Comparison of ENCODE assay signal across 30 cellular contexts in genomic region chr1:150261367-150261766, GRCh38. TPM values are rescaled to one million over a fixed set of nuclear protein-coding genes. Genes with fewer than 3 reads are reported as not detected.
DNase-seq lines count a peak whose midpoint lies in the region; ATAC-seq, FAIRE-seq and TF ChIP-seq lines count a peak whose summit lies in the region.
"Had no signal": no experiment of that assay in that cellular context is flagged by ENCODE, and none has a peak within 500 bp of the region (broad histone marks: within the 10 kb centered on the region; RNA-seq: fewer than 3 reads in every experiment).

No MANE protein-coding gene starts in this region.

- H3K4me1 ChIP-seq in right lobe of liver (peaks cover 0 to 49% (median 20%) of the 10 kb centered on the region in 4 donors), HepG2 (ENCODE audit: insufficient read depth, low read length) (peaks cover 41% of the 10 kb centered on the region), heart left ventricle (peaks cover 0 to 28% (median 9%) of the 10 kb centered on the region in 12 donors)

- no peaks in the 10 kb centered on the region for H3K79me2 ChIP-seq in HepG2 (ENCODE audit: insufficient read depth, low read length)

- in situ Hi-C loops in HepG2 (cut with HindIII; ENCODE audit: extremely low pct_ligation_motif_present, low pct_unique_long_range_greater_than_20kb): no loop called here

- TF ChIP-seq EP300 in HepG2 (IDR thresholded peaks at IDR 0.05; ENCODE audit: low read depth in 2 of 2, low read length in 2 of 2) (no peak), HepG2 (CRISPR knock-in tag; IDR thresholded peaks at IDR 0.05; ENCODE audit: borderline replicate concordance) (no peak)

- WGBS in right lobe of liver (ENCODE audit: insufficient coverage, low coverage, low lambda C conversion rate, missing lambda C conversion rate): no CpG with 5 or more reads among the region's 6 CpGs
- WGBS in HepG2 (ENCODE audit: low lambda C conversion rate): 95% methylated on average over 6 of the region's 6 CpGs
- WGBS in heart left ventricle, 4 donors: 77 to 90% (median 89%) methylated on average over 5 to 6 of the region's 6 CpGs

- peak; percentile 39 to 69 (median 67) for DNase-seq in right lobe of liver
- DNase-seq in HepG2 (ENCODE audit: low spot score): no peak
- DNase-seq in WTC11 (ENCODE audit: low spot score): no peak
- no peak for DNase-seq in neural crest cell (ENCODE audit: low read depth, low spot score)
- no peak for DNase-seq in HCEC 1CT
- no peak for DNase-seq in heart left ventricle
- DNase-seq: 8988T, ACHN, BE2C, DMS53, GM23248, H7, KBM-7, MV-4-11, NCI-H1105, NCI-H1436 treated with DMSO at 0.1 percent for 48 hours, NCI-H187 treated with DMSO at 0.1 percent for 48 hours, NCI-H2171 treated with DMSO at 0.1 percent for 48 hours, NCI-H345, NCI-H524, NCI-H774, Right ventricle myocardium superior had no signal

- FAIRE-seq in HepG2 (lab: Jason Lieb, UNC): no peak
- FAIRE-seq: D721Med had no signal

- H3K27ac Mint-ChIP-seq in WTC11 (peak overlapping the region; percentile 93; the same call in 1 of the 2 replicates), neural crest cell (ENCODE audit: unreplicated experiment) (no peak overlapping the region)

- no peak for TF ChIP-seq CTCF in right lobe of liver (IDR thresholded peaks at IDR 0.05)
- no peak for TF ChIP-seq CTCF in HepG2 (CRISPR knock-in tag; IDR thresholded peaks at IDR 0.05)
- TF ChIP-seq CTCF in WTC11 (IDR thresholded peaks at IDR 0.05): no peak
- TF ChIP-seq CTCF in neural crest cell (conservative IDR thresholded peaks at IDR 0.05): no peak
- no peak for TF ChIP-seq CTCF in heart left ventricle (IDR thresholded peaks at IDR 0.05)

- H3K9me3 Mint-ChIP-seq in WTC11 (no peaks in the 10 kb centered on the region), neural crest cell (no peaks in the 10 kb centered on the region)

- H3K27ac ChIP-seq in right lobe of liver (peak overlapping the region in 1 of 3 donors; percentile 88), HepG2 (ENCODE audit: extremely low read length, insufficient read depth, low read length) (no peak overlapping the region), heart left ventricle (no peak overlapping the region)
- H3K27ac ChIP-seq: GM23248, SJSA1 had no signal

- H3K27me3 ChIP-seq in right lobe of liver: no peaks in the 10 kb centered on the region
- H3K27me3 ChIP-seq in HepG2 (ENCODE audit: control insufficient read depth in 1 of 2, insufficient read depth in 2 of 2, low read length in 2 of 2): no peaks in the 10 kb centered on the region; a peak in 1 of 5 replicates
- peaks cover 0 to 22% (median 0%) of the 10 kb centered on the region in 9 donors for H3K27me3 ChIP-seq in heart left ventricle
- H3K27me3 ChIP-seq: BE2C, SJSA1 had no signal

- CTCF ChIA-PET in HepG2 (lab: Yijun Ruan, JAX; ENCODE audit: low intra/inter-chr PET ratio, low total read pairs) (no interaction called here), WTC11 (lab: Charles Lee) (interaction anchor here (1.9 kb wide), 1 partner anchor 11 kb away, joined by 17 read pairs; the partner anchor contains the start of gene C1orf54)

- H3K4me2 ChIP-seq in HepG2 (ENCODE audit: low read depth, low read length): no peak overlapping the region

- no peak for TF ChIP-seq POLR2A in right lobe of liver (IDR thresholded peaks at IDR 0.05)
- TF ChIP-seq POLR2A in HepG2 (IDR thresholded peaks at IDR 0.05; ENCODE audit: insufficient read depth in 1 of 2, low read depth in 2 of 2, low read length in 2 of 2): no peak
- TF ChIP-seq POLR2A in heart left ventricle (IDR thresholded peaks at IDR 0.05): no peak

- no peaks in the 10 kb centered on the region for H4K20me1 ChIP-seq in HepG2 (ENCODE audit: insufficient read depth, low read length)

- H3K9me3 ChIP-seq in right lobe of liver: no peaks in the 10 kb centered on the region
- H3K9me3 ChIP-seq in HepG2 (ENCODE audit: low read length): no peaks in the 10 kb centered on the region
- no peaks in the 10 kb centered on the region for H3K9me3 ChIP-seq in heart left ventricle
- H3K9me3 ChIP-seq: BE2C, SJSA1 had no signal

- peaks cover 0 to 23% (median 4%) of the 10 kb centered on the region in 4 donors for H3K36me3 ChIP-seq in right lobe of liver
- peaks cover 5 to 15% of the 10 kb centered on the region in 2 experiments; a peak in 4 of 5 replicates for H3K36me3 ChIP-seq in HepG2 (replicated peaks in 1 of 2; ENCODE audit: control insufficient read depth in 1 of 2, insufficient read depth in 2 of 2, low read length in 2 of 2)
- H3K36me3 ChIP-seq in heart left ventricle: peaks cover 0 to 29% (median 24%) of the 10 kb centered on the region in 9 donors

- H2AFZ ChIP-seq in HepG2 (ENCODE audit: low read length): no peak overlapping the region
- H2AFZ ChIP-seq: GM23248 had no signal

- intact Hi-C loops in right lobe of liver (cut with DNase I): no loop called here
- intact Hi-C loops in HepG2 (cut with micrococcal nuclease; ENCODE audit: unreplicated experiment): no loop called here
- intact Hi-C loops in heart left ventricle (cut with DNase I): no loop called here

- no peak overlapping the region for H3K9ac ChIP-seq in HepG2 (ENCODE audit: insufficient read depth, low read depth, low read length)
- H3K9ac ChIP-seq: GM23248 had no signal

- H3K27me3 Mint-ChIP-seq in WTC11 (ENCODE audit: low read depth): no peaks in the 10 kb centered on the region
- H3K27me3 Mint-ChIP-seq in neural crest cell (ENCODE audit: low read depth): no peaks in the 10 kb centered on the region

- peaks cover 41% of the 10 kb centered on the region for H3K36me3 Mint-ChIP-seq in WTC11
- H3K36me3 Mint-ChIP-seq in neural crest cell (ENCODE audit: low read depth): no peaks in the 10 kb centered on the region

- BruUV-seq in HepG2 (replicated peaks; lab: Mats Ljungman, UMichigan): no TSS peak

- H3K4me3 Mint-ChIP-seq in WTC11 (peak overlapping the region; percentile 32; the same call in 1 of the 2 replicates), neural crest cell (peak overlapping the region; percentile 72)

- H3K4me3 ChIP-seq in right lobe of liver (no peak overlapping the region), HepG2 (replicated peaks in 1 of 3; ENCODE audit: insufficient read depth in 1 of 3, low read depth in 2 of 3, low read length in 3 of 3) (no peak overlapping the region), heart left ventricle (no peak overlapping the region)
- H3K4me3 ChIP-seq: GM23248, SJSA1 had no signal

- no peak for ATAC-seq in right lobe of liver
- no peak for ATAC-seq in HepG2
- no peak for ATAC-seq in WTC11
- no peak for ATAC-seq in heart left ventricle
- ATAC-seq in HG03095 (IDR thresholded peaks at IDR 0.05; ENCODE audit: unreplicated experiment): no peak
- ATAC-seq in HG03039 (IDR thresholded peaks at IDR 0.05; ENCODE audit: unreplicated experiment): no peak

- TF ChIP-seq RAD21 in HepG2 (CRISPR knock-in tag; IDR thresholded peaks at IDR 0.05): no peak

- POLR2A ChIA-PET in HepG2 (lab: Yijun Ruan, JAX): no interaction called here
- POLR2A ChIA-PET in WTC11 (lab: Charles Lee): no interaction called here

- H3K4me1 Mint-ChIP-seq in WTC11 (peaks cover 34% of the 10 kb centered on the region), neural crest cell (peaks cover 45% of the 10 kb centered on the region)

RNA-seq across cellular contexts. Expression of gene CA14, which starts 3.8 kb away (rescaled TPM):
- 1 to 10 TPM in 2 of 6 experiments, under 1 TPM in 3, not detected in 1; 0.20 to 4.8 (median 0.56) TPM for total RNA-seq in right lobe of liver
- total RNA-seq in HepG2 (2016; rRNA removed; fragmentation: Illumina TruSeq; extraction: Trizol): 0.94 and 2.4 TPM in 2 replicates
- 0.40 and 0.71 TPM in 2 replicates for total RNA-seq in HepG2 (2016; cell fraction: cytosol; rRNA removed; fragmentation: Illumina TruSeq; extraction: Trizol; ENCODE audit: low read depth)
- total RNA-seq in HepG2 (2016; cell fraction: insoluble cytoplasmic fraction; rRNA removed; fragmentation: Illumina TruSeq; extraction: Trizol): 1.3 and 2.5 TPM in 2 replicates
- total RNA-seq in HepG2 (2016; cell fraction: membrane; rRNA removed; fragmentation: Illumina TruSeq; extraction: Trizol): 1.1 and 1.3 TPM in 2 replicates
- total RNA-seq in HepG2 (2016; cell fraction: nucleus; rRNA removed; fragmentation: Illumina TruSeq; extraction: Trizol): 1.7 and 1.9 TPM in 2 replicates
- polyA plus RNA-seq in HepG2 (2011; rRNA removed): 7.7 and 8.5 TPM in 2 replicates
- 6.6 and 7.2 TPM in 2 replicates for polyA plus RNA-seq in HepG2 (2011; cell fraction: cytosol; rRNA removed)
- 3.9 and 4.1 TPM in 2 replicates for polyA plus RNA-seq in HepG2 (2011; cell fraction: nucleus; rRNA removed)
- 4.9 and 9.1 TPM in 2 replicates for polyA plus RNA-seq in HepG2 (2012)
- polyA plus RNA-seq in HepG2 (2016; cell fraction: cytosol; fragmentation: Illumina TruSeq; extraction: Trizol; ENCODE audit: low read depth): 0.57 and 0.61 TPM in 2 replicates
- 1.4 and 2.0 TPM in 2 replicates for polyA plus RNA-seq in HepG2 (2016; cell fraction: insoluble cytoplasmic fraction; fragmentation: Illumina TruSeq; extraction: Trizol; ENCODE audit: low read depth)
- polyA plus RNA-seq in HepG2 (2016; cell fraction: membrane; fragmentation: Illumina TruSeq; extraction: Trizol; ENCODE audit: low read depth): 0.98 and 1.3 TPM in 2 replicates
- 5.9 and 6.9 TPM in 2 replicates for polyA plus RNA-seq in HepG2 (2016; cell fraction: nucleus; fragmentation: Illumina TruSeq; extraction: Trizol; ENCODE audit: insufficient read depth, low read depth)
- 0.87 and 5.2 TPM in 2 replicates for polyA minus RNA-seq in HepG2 (2011; rRNA and poly(A)+ RNA removed; ENCODE audit: low replicate concordance)
- polyA minus RNA-seq in HepG2 (2011; cell fraction: cytosol; rRNA and poly(A)+ RNA removed): 1.5 and 2.9 TPM in 2 replicates
- 2.0 and 2.1 TPM in 2 replicates for polyA minus RNA-seq in HepG2 (2011; cell fraction: nucleus; rRNA and poly(A)+ RNA removed)
- 35.3 to 46.9 TPM (median 45.0 TPM) in 3 replicates for total RNA-seq in WTC11 (2021)
- 28.9 and 31.9 TPM in 2 replicates for total RNA-seq in neural crest cell
- 10 to 100 TPM in 1 of 9 donors, 1 to 10 TPM in 7, under 1 TPM in 1; 0.56 to 16.5 (median 4.2) TPM for total RNA-seq in heart left ventricle
- 10 to 100 TPM in 1 of 2 donors, 1 to 10 TPM in 1; 3.1 to 22.2 TPM for polyA plus RNA-seq in heart left ventricle
- total RNA-seq: Daoy, GM23248, HT1080, LHCN-M2, RPMI7951, SJSA1 had no signal
- polyA plus RNA-seq: GM23248 had no signal

RNA-seq across cellular contexts. Expression of gene APH1A, which starts 7.4 kb away (rescaled TPM):
- 10 to 100 TPM; 61.2 to 92.0 (median 81.1) TPM for total RNA-seq in right lobe of liver
- total RNA-seq in HepG2 (2016; rRNA removed; fragmentation: Illumina TruSeq; extraction: Trizol): 87.1 and 130 TPM in 2 replicates
- total RNA-seq in HepG2 (2016; cell fraction: cytosol; rRNA removed; fragmentation: Illumina TruSeq; extraction: Trizol; ENCODE audit: low read depth): 211 and 212 TPM in 2 replicates
- total RNA-seq in HepG2 (2016; cell fraction: insoluble cytoplasmic fraction; rRNA removed; fragmentation: Illumina TruSeq; extraction: Trizol): 82.3 and 135 TPM in 2 replicates
- total RNA-seq in HepG2 (2016; cell fraction: membrane; rRNA removed; fragmentation: Illumina TruSeq; extraction: Trizol): 328 and 336 TPM in 2 replicates
- total RNA-seq in HepG2 (2016; cell fraction: nucleus; rRNA removed; fragmentation: Illumina TruSeq; extraction: Trizol): 62.9 and 69.3 TPM in 2 replicates
- polyA plus RNA-seq in HepG2 (2011; rRNA removed): 114 and 128 TPM in 2 replicates
- polyA plus RNA-seq in HepG2 (2011; cell fraction: cytosol; rRNA removed): 147 and 155 TPM in 2 replicates
- polyA plus RNA-seq in HepG2 (2011; cell fraction: nucleus; rRNA removed): 66.3 and 72.5 TPM in 2 replicates
- polyA plus RNA-seq in HepG2 (2012): 64.3 and 72.9 TPM in 2 replicates
- polyA plus RNA-seq in HepG2 (2016; cell fraction: cytosol; fragmentation: Illumina TruSeq; extraction: Trizol; ENCODE audit: low read depth): 233 and 246 TPM in 2 replicates
- 88.7 and 93.9 TPM in 2 replicates for polyA plus RNA-seq in HepG2 (2016; cell fraction: insoluble cytoplasmic fraction; fragmentation: Illumina TruSeq; extraction: Trizol; ENCODE audit: low read depth)
- polyA plus RNA-seq in HepG2 (2016; cell fraction: membrane; fragmentation: Illumina TruSeq; extraction: Trizol; ENCODE audit: low read depth): 303 and 317 TPM in 2 replicates
- polyA plus RNA-seq in HepG2 (2016; cell fraction: nucleus; fragmentation: Illumina TruSeq; extraction: Trizol; ENCODE audit: insufficient read depth, low read depth): 98.2 and 104 TPM in 2 replicates
- 192 and 286 TPM in 2 replicates for polyA minus RNA-seq in HepG2 (2011; rRNA and poly(A)+ RNA removed; ENCODE audit: low replicate concordance)
- 48.6 and 50.4 TPM in 2 replicates for polyA minus RNA-seq in HepG2 (2011; cell fraction: cytosol; rRNA and poly(A)+ RNA removed)
- 43.1 and 56.2 TPM in 2 replicates for polyA minus RNA-seq in HepG2 (2011; cell fraction: nucleus; rRNA and poly(A)+ RNA removed)
- 110 to 120 TPM (median 113 TPM) in 3 replicates for total RNA-seq in WTC11 (2021)
- 142 and 145 TPM in 2 replicates for total RNA-seq in neural crest cell
- total RNA-seq in heart left ventricle: 100 to 1,000 TPM in 1 of 9 donors, 10 to 100 TPM in 8; 50.1 to 102 (median 59.8) TPM
- polyA plus RNA-seq in heart left ventricle: 10 to 100 TPM; 53.9 to 97.8 TPM

RNA-seq across cellular contexts. Expression of gene C1orf54, which starts 11.2 kb away (rescaled TPM):
- total RNA-seq in right lobe of liver (1 to 10 TPM in 5 of 6 experiments, not detected in 1; 1.7 to 5.7 (median 3.8) TPM), HepG2 (2016; rRNA removed; fragmentation: Illumina TruSeq; extraction: Trizol) (0.28 and 0.35 TPM in 2 replicates), WTC11 (2021) (10.3 to 19.0 TPM (median 18.0 TPM) in 3 replicates), neural crest cell (15.0 and 16.1 TPM in 2 replicates), heart left ventricle (10 to 100 TPM in 6 of 9 donors, 1 to 10 TPM in 3; 5.0 to 30.5 (median 10.7) TPM)
- 0.71 TPM in 1 of 2 replicates, not detected in the other for total RNA-seq in HepG2 (2016; cell fraction: cytosol; rRNA removed; fragmentation: Illumina TruSeq; extraction: Trizol; ENCODE audit: low read depth)
- total RNA-seq in HepG2 (2016; cell fraction: insoluble cytoplasmic fraction; rRNA removed; fragmentation: Illumina TruSeq; extraction: Trizol): 0.26 TPM in 1 of 2 replicates, not detected in the other
- 0.53 and 0.86 TPM in 2 replicates for total RNA-seq in HepG2 (2016; cell fraction: membrane; rRNA removed; fragmentation: Illumina TruSeq; extraction: Trizol)
- 0.53 TPM in 1 of 2 replicates, not detected in the other for total RNA-seq in HepG2 (2016; cell fraction: nucleus; rRNA removed; fragmentation: Illumina TruSeq; extraction: Trizol)
- polyA plus RNA-seq in HepG2 (2011; rRNA removed) (0.27 and 0.44 TPM in 2 replicates), heart left ventricle (10 to 100 TPM; 18.5 to 20.9 TPM)
- polyA plus RNA-seq in HepG2 (2011; cell fraction: cytosol; rRNA removed): 0.09 and 0.18 TPM in 2 replicates
- polyA plus RNA-seq in HepG2 (2011; cell fraction: nucleus; rRNA removed): 1.00 and 1.1 TPM in 2 replicates
- polyA plus RNA-seq in HepG2 (2012): 0.60 and 0.94 TPM in 2 replicates
- not detected in 2 replicates for polyA plus RNA-seq in HepG2 (2016; cell fraction: cytosol; fragmentation: Illumina TruSeq; extraction: Trizol; ENCODE audit: low read depth)
- not detected in 2 replicates for polyA plus RNA-seq in HepG2 (2016; cell fraction: insoluble cytoplasmic fraction; fragmentation: Illumina TruSeq; extraction: Trizol; ENCODE audit: low read depth)
- 0.60 TPM in 1 of 2 replicates, not detected in the other for polyA plus RNA-seq in HepG2 (2016; cell fraction: membrane; fragmentation: Illumina TruSeq; extraction: Trizol; ENCODE audit: low read depth)
- 1.0 and 1.3 TPM in 2 replicates for polyA plus RNA-seq in HepG2 (2016; cell fraction: nucleus; fragmentation: Illumina TruSeq; extraction: Trizol; ENCODE audit: insufficient read depth, low read depth)
- polyA minus RNA-seq in HepG2 (2011; rRNA and poly(A)+ RNA removed; ENCODE audit: low replicate concordance): 0.30 TPM in 1 of 2 replicates, not detected in the other
- polyA minus RNA-seq in HepG2 (2011; cell fraction: cytosol; rRNA and poly(A)+ RNA removed): not detected in 2 replicates
- polyA minus RNA-seq in HepG2 (2011; cell fraction: nucleus; rRNA and poly(A)+ RNA removed): 0.39 TPM in 1 of 2 replicates, not detected in the other

RNA-seq across cellular contexts. Expression of gene CIART, which starts 21.0 kb away (rescaled TPM):
- total RNA-seq in right lobe of liver (1 to 10 TPM; 2.0 to 8.4 (median 4.4) TPM), HepG2 (2016; rRNA removed; fragmentation: Illumina TruSeq; extraction: Trizol) (not detected in 2 replicates), WTC11 (2021) (7.8 to 10.5 TPM (median 8.1 TPM) in 3 replicates), neural crest cell (3.7 and 5.0 TPM in 2 replicates), heart left ventricle (10 to 100 TPM in 4 of 9 donors, 1 to 10 TPM in 5; 2.3 to 23.9 (median 7.1) TPM)
- not detected in 2 replicates for total RNA-seq in HepG2 (2016; cell fraction: cytosol; rRNA removed; fragmentation: Illumina TruSeq; extraction: Trizol; ENCODE audit: low read depth)
- total RNA-seq in HepG2 (2016; cell fraction: insoluble cytoplasmic fraction; rRNA removed; fragmentation: Illumina TruSeq; extraction: Trizol): 0.09 TPM in 1 of 2 replicates, not detected in the other
- total RNA-seq in HepG2 (2016; cell fraction: membrane; rRNA removed; fragmentation: Illumina TruSeq; extraction: Trizol): not detected in 2 replicates
- total RNA-seq in HepG2 (2016; cell fraction: nucleus; rRNA removed; fragmentation: Illumina TruSeq; extraction: Trizol): not detected in 2 replicates
- polyA plus RNA-seq in HepG2 (2011; rRNA removed) (0.48 and 0.58 TPM in 2 replicates), heart left ventricle (10 to 100 TPM in 1 of 2 donors, 1 to 10 TPM in 1; 4.1 to 15.0 TPM)
- polyA plus RNA-seq in HepG2 (2011; cell fraction: cytosol; rRNA removed): 0.12 and 0.26 TPM in 2 replicates
- polyA plus RNA-seq in HepG2 (2011; cell fraction: nucleus; rRNA removed): 1.6 and 2.1 TPM in 2 replicates
- 0.39 and 0.40 TPM in 2 replicates for polyA plus RNA-seq in HepG2 (2012)
- not detected in 2 replicates for polyA plus RNA-seq in HepG2 (2016; cell fraction: cytosol; fragmentation: Illumina TruSeq; extraction: Trizol; ENCODE audit: low read depth)
- polyA plus RNA-seq in HepG2 (2016; cell fraction: insoluble cytoplasmic fraction; fragmentation: Illumina TruSeq; extraction: Trizol; ENCODE audit: low read depth): not detected in 2 replicates
- polyA plus RNA-seq in HepG2 (2016; cell fraction: membrane; fragmentation: Illumina TruSeq; extraction: Trizol; ENCODE audit: low read depth): not detected in 2 replicates
- 0.86 and 1.5 TPM in 2 replicates for polyA plus RNA-seq in HepG2 (2016; cell fraction: nucleus; fragmentation: Illumina TruSeq; extraction: Trizol; ENCODE audit: insufficient read depth, low read depth)
- 1.0 TPM in 2 replicates for polyA minus RNA-seq in HepG2 (2011; rRNA and poly(A)+ RNA removed; ENCODE audit: low replicate concordance)
- polyA minus RNA-seq in HepG2 (2011; cell fraction: cytosol; rRNA and poly(A)+ RNA removed): not detected in 2 replicates
- not detected in 2 replicates for polyA minus RNA-seq in HepG2 (2011; cell fraction: nucleus; rRNA and poly(A)+ RNA removed)
- total RNA-seq: Daoy had no signal

RNA-seq across cellular contexts. Expression of gene ANP32E, which starts 25.5 kb away (rescaled TPM):
- total RNA-seq in right lobe of liver: 10 to 100 TPM in 3 of 6 experiments, 1 to 10 TPM in 3; 9.3 to 16.3 (median 11.0) TPM
- 53.0 and 88.5 TPM in 2 replicates for total RNA-seq in HepG2 (2016; rRNA removed; fragmentation: Illumina TruSeq; extraction: Trizol)
- total RNA-seq in HepG2 (2016; cell fraction: cytosol; rRNA removed; fragmentation: Illumina TruSeq; extraction: Trizol; ENCODE audit: low read depth): 3.4 and 3.8 TPM in 2 replicates
- 53.3 and 87.6 TPM in 2 replicates for total RNA-seq in HepG2 (2016; cell fraction: insoluble cytoplasmic fraction; rRNA removed; fragmentation: Illumina TruSeq; extraction: Trizol)
- total RNA-seq in HepG2 (2016; cell fraction: membrane; rRNA removed; fragmentation: Illumina TruSeq; extraction: Trizol): 13.6 and 13.8 TPM in 2 replicates
- total RNA-seq in HepG2 (2016; cell fraction: nucleus; rRNA removed; fragmentation: Illumina TruSeq; extraction: Trizol): 23.8 and 24.4 TPM in 2 replicates
- 6.9 and 10.3 TPM in 2 replicates for polyA plus RNA-seq in HepG2 (2011; rRNA removed)
- polyA plus RNA-seq in HepG2 (2011; cell fraction: cytosol; rRNA removed): 3.2 and 4.9 TPM in 2 replicates
- 1.3 and 2.4 TPM in 2 replicates for polyA plus RNA-seq in HepG2 (2011; cell fraction: nucleus; rRNA removed)
- 24.0 and 36.0 TPM in 2 replicates for polyA plus RNA-seq in HepG2 (2012)
- 2.5 and 2.8 TPM in 2 replicates for polyA plus RNA-seq in HepG2 (2016; cell fraction: cytosol; fragmentation: Illumina TruSeq; extraction: Trizol; ENCODE audit: low read depth)
- 111 and 123 TPM in 2 replicates for polyA plus RNA-seq in HepG2 (2016; cell fraction: insoluble cytoplasmic fraction; fragmentation: Illumina TruSeq; extraction: Trizol; ENCODE audit: low read depth)
- polyA plus RNA-seq in HepG2 (2016; cell fraction: membrane; fragmentation: Illumina TruSeq; extraction: Trizol; ENCODE audit: low read depth): 10.9 and 11.3 TPM in 2 replicates
- polyA plus RNA-seq in HepG2 (2016; cell fraction: nucleus; fragmentation: Illumina TruSeq; extraction: Trizol; ENCODE audit: insufficient read depth, low read depth): 46.5 and 46.7 TPM in 2 replicates
- 10.8 and 35.5 TPM in 2 replicates for polyA minus RNA-seq in HepG2 (2011; rRNA and poly(A)+ RNA removed; ENCODE audit: low replicate concordance)
- polyA minus RNA-seq in HepG2 (2011; cell fraction: cytosol; rRNA and poly(A)+ RNA removed): 9.0 and 10.3 TPM in 2 replicates
- polyA minus RNA-seq in HepG2 (2011; cell fraction: nucleus; rRNA and poly(A)+ RNA removed): 5.6 and 8.9 TPM in 2 replicates
- 101 to 119 TPM (median 104 TPM) in 3 replicates for total RNA-seq in WTC11 (2021)
- total RNA-seq in neural crest cell: 110 and 114 TPM in 2 replicates
- 10 to 100 TPM; 12.6 to 59.9 (median 33.6) TPM for total RNA-seq in heart left ventricle
- polyA plus RNA-seq in heart left ventricle: 10 to 100 TPM; 25.3 to 43.6 TPM

Comparison
In these comparisons a context has a peak if more than half of its experiments do, and no peak if none do; other contexts are left out.
1. DNase-seq: peak in right lobe of liver (3 of 3); none in HepG2 (single experiment), WTC11 (single experiment), neural crest cell (single experiment), HCEC 1CT (single experiment) and heart left ventricle (0 of 5).